ENCODE assay signal across 9 cellular contexts in genomic region chr12:153080-153746, GRCh38.
DNase-seq lines count a peak whose midpoint lies in the region; ATAC-seq and TF ChIP-seq lines count a peak whose summit lies in the region.
"Had no signal": no experiment of that assay in that cellular context is flagged by ENCODE, and none has a peak within 500 bp of the region (broad histone marks: within the 10 kb centered on the region; RNA-seq: fewer than 3 reads in every experiment).

No MANE protein-coding gene starts in this region.

- no TSS peak for BruUV-seq in Panc1 (replicated peaks; lab: Mats Ljungman, UMichigan)

- CTCF ChIA-PET in Panc1 (lab: Charles Lee): interaction anchor here (0.6 kb wide), 1 partner anchor 27 kb away, joined by 5 read pairs; no protein-coding TSS in a partner anchor

- no peaks in the 10 kb centered on the region for H3K36me3 ChIP-seq in Panc1 (ENCODE audit: control insufficient read depth, insufficient read depth, low read length)

- POLR2A ChIA-PET in Panc1 (lab: Charles Lee): no interaction called here

- H3K4me1 Mint-ChIP-seq in activated T-helper 1 cell treated with anti-CD3 and anti-CD28 coated beads, Interleukin-12 subunit alpha, Interleukin-12 subunit beta, Interleukin-2, Interleukin-4 antibody, amounts not matched to agents 30 ng/mL and 10 ng/mL and 1 ng/mL, durations not matched to agents 14 hours and 24 hours and 36 hours (ENCODE audit: low read depth): no peaks in the 10 kb centered on the region

- H3K4me1 ChIP-seq in Panc1 (ENCODE audit: control insufficient read depth, insufficient read depth, low read length): no peaks in the 10 kb centered on the region

- in situ Hi-C loops in KBM-7 (cut with MboI; ENCODE audit: low pct_unique_long_range_greater_than_20kb, low sequenced_read_pairs): no loop called here
- in situ Hi-C loops in Panc1 (cut with HindIII; ENCODE audit: low pct_unique_long_range_greater_than_20kb, low sequenced_read_pairs): no loop called here

- no peak overlapping the region for H3K27ac Mint-ChIP-seq in activated T-helper 1 cell treated with anti-CD3 and anti-CD28 coated beads, Interleukin-12 subunit alpha, Interleukin-12 subunit beta, Interleukin-2, Interleukin-4 antibody, amounts not matched to agents 30 ng/mL and 10 ng/mL and 1 ng/mL, durations not matched to agents 14 hours and 24 hours and 36 hours

- no peaks in the 10 kb centered on the region for H3K36me3 Mint-ChIP-seq in activated T-helper 1 cell treated with anti-CD3 and anti-CD28 coated beads, Interleukin-12 subunit alpha, Interleukin-12 subunit beta, Interleukin-2, Interleukin-4 antibody, amounts not matched to agents 30 ng/mL and 10 ng/mL and 1 ng/mL, durations not matched to agents 14 hours and 24 hours and 36 hours (ENCODE audit: low read depth)

- H3K9me3 Mint-ChIP-seq in activated T-helper 1 cell treated with anti-CD3 and anti-CD28 coated beads, Interleukin-12 subunit alpha, Interleukin-12 subunit beta, Interleukin-2, Interleukin-4 antibody, amounts not matched to agents 30 ng/mL and 10 ng/mL and 1 ng/mL, durations not matched to agents 14 hours and 24 hours and 36 hours: no peaks in the 10 kb centered on the region

- intact Hi-C loops in Panc1 (cut with micrococcal nuclease; ENCODE audit: unreplicated experiment) (no loop called here), head of caudate nucleus (cut with DNase I) (no loop called here)
- intact Hi-C loops in activated T-helper 1 cell treated with anti-CD3 and anti-CD28 coated beads, Interleukin-12 subunit alpha, Interleukin-12 subunit beta, Interleukin-2, Interleukin-4 antibody, amounts not matched to agents 30 ng/mL and 10 ng/mL and 1 ng/mL, durations not matched to agents 14 hours and 24 hours and 36 hours (cut with micrococcal nuclease): no loop called here

- H3K27me3 ChIP-seq in Panc1 (ENCODE audit: control insufficient read depth, insufficient read depth, low read length): no peaks in the 10 kb centered on the region

- no peak overlapping the region for H3K4me3 ChIP-seq in Panc1 (ENCODE audit: low read depth in 2 of 2, low read length in 2 of 2)

- ATAC-seq in Panc1 (peak; percentile 94), GM19324 (IDR thresholded peaks at IDR 0.05; ENCODE audit: low FRiP score, unreplicated experiment) (no peak)

- no peaks in the 10 kb centered on the region for H3K9me3 ChIP-seq in Panc1 (ENCODE audit: control insufficient read depth, insufficient read depth, low read depth, low read length)

- no peak overlapping the region for H3K27ac ChIP-seq in Panc1 (ENCODE audit: low read length)
- H3K27ac ChIP-seq: epithelial cell of prostate had no signal

- no peak overlapping the region for H3K4me3 Mint-ChIP-seq in activated T-helper 1 cell treated with anti-CD3 and anti-CD28 coated beads, Interleukin-12 subunit alpha, Interleukin-12 subunit beta, Interleukin-2, Interleukin-4 antibody, amounts not matched to agents 30 ng/mL and 10 ng/mL and 1 ng/mL, durations not matched to agents 14 hours and 24 hours and 36 hours

- peaks cover 3% of the 10 kb centered on the region for H3K27me3 Mint-ChIP-seq in activated T-helper 1 cell treated with anti-CD3 and anti-CD28 coated beads, Interleukin-12 subunit alpha, Interleukin-12 subunit beta, Interleukin-2, Interleukin-4 antibody, amounts not matched to agents 30 ng/mL and 10 ng/mL and 1 ng/mL, durations not matched to agents 14 hours and 24 hours and 36 hours (ENCODE audit: insufficient read depth)

- peak; percentile 24 for DNase-seq in DMS79 treated with DMSO at 0.1 percent for 48 hours (lab: John Stamatoyannopoulos, UW)
- no peak for DNase-seq in DMS79 (lab: John Stamatoyannopoulos, UW)
- peak; percentile 85 for DNase-seq in KBM-7
- DNase-seq in Panc1 (ENCODE audit: low read depth, low spot score): peak; percentile 25
- peak; percentile 19 for DNase-seq in activated T-helper 1 cell treated with anti-CD3 and anti-CD28 coated beads, Interleukin-12 subunit alpha, Interleukin-12 subunit beta, Interleukin-2, Interleukin-4 antibody, amounts not matched to agents 30 ng/mL and 10 ng/mL and 1 ng/mL, durations not matched to agents 14 hours and 24 hours and 36 hours (ENCODE audit: low spot score)
- peak; percentile 48 to 85 (median 70) for DNase-seq in head of caudate nucleus
- peak; percentile 79 for DNase-seq in retina

- TF ChIP-seq CTCF in Panc1 (IDR thresholded peaks at IDR 0.05): peak; percentile 88
